8 cellular contexts compared by ENCODE assay signal in genomic region chr4:2008921-2009650, GRCh38. TPM values are rescaled to one million over a fixed set of nuclear protein-coding genes. Genes with fewer than 3 reads are reported as not detected.
DNase-seq lines count a peak whose midpoint lies in the region; ATAC-seq, FAIRE-seq and TF ChIP-seq lines count a peak whose summit lies in the region.

Gene NELFA, minus strand, starts transcription at chr4:2008974. Its CDS starts 15 bp downstream, at chr4:2008959.

- peak within 1 kb of the TSS; percentile 86 for H3K27ac ChIP-seq in right cardiac atrium (ENCODE audit: low read length)

- peaks cover 8% of the 10 kb centered on the region for H3K4me1 ChIP-seq in right cardiac atrium (ENCODE audit: control insufficient read depth, insufficient read depth, low read length)

- intact Hi-C loops in T-helper 2 cell treated with Interferon-gamma antibody and Interleukin-4, amounts not matched to agents 100 ng/mL and 5 ng/mL, for 36 hours (cut with micrococcal nuclease) = loop anchor here (1.0 to 10.0 kb wide), 7 partner anchors 32 to 409 kb away; partner anchors contain the start of genes CFAP99, HAUS3, LETM1 and MXD4
- intact Hi-C loops in right cardiac atrium (cut with DNase I) = no loop called here

- ATAC-seq in GM18505 (IDR thresholded peaks at IDR 0.05; ENCODE audit: unreplicated experiment) = peak; percentile 75
- ATAC-seq in HG02943 (IDR thresholded peaks at IDR 0.05; ENCODE audit: low read depth, unreplicated experiment) = peak; percentile 74
- ATAC-seq in right cardiac atrium = peak; percentile 96 to 97

- no peak for FAIRE-seq in urothelium cell line (lab: Jason Lieb, UNC)

- under 1% methylated on average over 95 of the region's 95 CpGs for WGBS in right cardiac atrium

- H3K9me3 ChIP-seq in right cardiac atrium (ENCODE audit: control insufficient read depth, low read length) = no peaks in the 10 kb centered on the region

- TF ChIP-seq POLR2A in GM18505 (IDR thresholded peaks at IDR 0.05; ENCODE audit: borderline replicate concordance, extremely low read depth, insufficient read depth, insufficient read length) = peak; percentile 77

- H3K27me3 ChIP-seq in right cardiac atrium (ENCODE audit: control insufficient read depth, insufficient read depth) = no peaks in the 10 kb centered on the region

- H3K4me3 ChIP-seq in right cardiac atrium (ENCODE audit: low read length) = peak within 1 kb of the TSS; percentile 44

- DNase-seq in NCI-H187 (lab: John Stamatoyannopoulos, UW) (peak; percentile 96), anterior cingulate cortex (lab: John Stamatoyannopoulos, UW) (peak; percentile 65 to 99 (median 93)), right cardiac atrium (peak; percentile 95 to 98 (median 97)), pulmonary artery endothelial cell (ENCODE audit: low read depth, low spot score) (peak; percentile 78), urothelium cell line (ENCODE audit: low spot score) (peak; percentile 91)

RNA-seq across cellular contexts. Expression of gene NELFA, which starts in this region (rescaled TPM):
- total RNA-seq in T-helper 2 cell treated with Interferon-gamma antibody and Interleukin-4, amounts not matched to agents 100 ng/mL and 5 ng/mL, for 36 hours = 37.3 and 40.3 TPM in 2 replicates
- 10 to 100 TPM; 11.9 to 14.9 (median 13.6) TPM for total RNA-seq in right cardiac atrium
- polyA plus RNA-seq in right cardiac atrium = 11.2 TPM
- total RNA-seq in pulmonary artery endothelial cell = 14.2 and 15.4 TPM in 2 replicates

Comparison
In these comparisons a context has a peak if more than half of its experiments do, and no peak if none do; other contexts are left out.
1. Peak in every context shown above with its lines: DNase-seq, ATAC-seq, H3K4me3 ChIP-seq and H3K27ac ChIP-seq.